21 cellular contexts compared by ENCODE assay signal in genomic region chr18:63261029-63261428, GRCh38. TPM values are rescaled to one million over a fixed set of nuclear protein-coding genes. Genes with fewer than 3 reads are reported as not detected.
DNase-seq lines count a peak whose midpoint lies in the region; ATAC-seq lines count a peak whose summit lies in the region.
"Had no signal": no experiment of that assay in that cellular context is flagged by ENCODE, and none has a peak within 500 bp of the region (broad histone marks: within the 10 kb centered on the region; RNA-seq: fewer than 3 reads in every experiment).

No MANE protein-coding gene starts in this region.

- no peak for ATAC-seq in HG03139 (IDR thresholded peaks at IDR 0.05; ENCODE audit: unreplicated experiment)
- no peak for ATAC-seq in HG02763 (IDR thresholded peaks at IDR 0.05; ENCODE audit: unreplicated experiment)
- ATAC-seq: lower lobe of right lung, Panc1 had no signal

- peaks cover 44 to 56% of the 10 kb centered on the region in 2 donors for H3K36me3 Mint-ChIP-seq in CD4-positive, alpha-beta memory T cell
- peaks cover 61% of the 10 kb centered on the region for H3K36me3 Mint-ChIP-seq in activated CD4-positive, alpha-beta T cell treated with anti-CD3 and anti-CD28 coated beads, Interleukin-2, amount 10 ng/mL, durations not matched to agents 24 days and 14 days (ENCODE audit: low read depth)

- H3K4me3 Mint-ChIP-seq in CD4-positive, alpha-beta memory T cell: peak overlapping the region in 1 of 8 donors; percentile 16
- no peak overlapping the region for H3K4me3 Mint-ChIP-seq in activated CD4-positive, alpha-beta T cell treated with anti-CD3 and anti-CD28 coated beads, Interleukin-2, amount 10 ng/mL, durations not matched to agents 24 days and 14 days
- H3K4me3 Mint-ChIP-seq: naive B cell had no signal

- CTCF ChIA-PET in CD4-positive, alpha-beta memory T cell (lab: Charles Lee; ENCODE audit: partially characterized antibody): interaction anchor here (1.3 to 2.0 kb wide), 3 partner anchors 9 to 130 kb away, joined by 3 to 5 read pairs (median 4); no protein-coding TSS in a partner anchor

- peak overlapping the region in 4 of 7 donors; percentile 44 to 88 (median 54) for H3K27ac Mint-ChIP-seq in CD4-positive, alpha-beta memory T cell
- H3K27ac Mint-ChIP-seq in activated CD4-positive, alpha-beta T cell treated with anti-CD3 and anti-CD28 coated beads, Interleukin-2, amount 10 ng/mL, durations not matched to agents 24 days and 14 days: no peak overlapping the region

- H3K23ac ChIP-seq in mesendoderm (ENCODE audit: low read length): no peak overlapping the region

- no peak overlapping the region for H3K27ac ChIP-seq in CD4-positive, alpha-beta memory T cell (ENCODE audit: low read depth, low read length)
- H3K27ac ChIP-seq in mesendoderm (ENCODE audit: low read depth, low read length): peak overlapping the region; percentile 60
- H3K27ac ChIP-seq in stomach smooth muscle (ENCODE audit: low read length): peak overlapping the region; percentile 37
- H3K27ac ChIP-seq: lower lobe of right lung had no signal

- H3K4me1 ChIP-seq in CD4-positive, alpha-beta memory T cell (ENCODE audit: insufficient read depth, low read length): peaks cover 58% of the 10 kb centered on the region
- H3K4me1 ChIP-seq in mesendoderm (ENCODE audit: control insufficient read depth, low read depth, low read length) (no peaks in the 10 kb centered on the region), stomach smooth muscle (ENCODE audit: control insufficient read depth, insufficient read depth, low read length) (peaks cover 36% of the 10 kb centered on the region)

- H4K5ac ChIP-seq in mesendoderm (ENCODE audit: low read length): no peak overlapping the region

- no peak overlapping the region for H2AK5ac ChIP-seq in mesendoderm (ENCODE audit: low read length)

- POLR2A ChIA-PET in CD4-positive, alpha-beta memory T cell (lab: Charles Lee; ENCODE audit: partially characterized antibody): interaction anchor here (0.8 to 1.3 kb wide), 3 partner anchors 11 to 33 kb away, joined by 3 to 6 read pairs (median 5); no protein-coding TSS in a partner anchor

- H3K4me2 ChIP-seq in mesendoderm (ENCODE audit: low read length): no peak overlapping the region
- H3K4me2 ChIP-seq: smooth muscle cell had no signal

- H3K36me3 ChIP-seq in CD4-positive, alpha-beta memory T cell (ENCODE audit: insufficient read depth, low read length): no peaks in the 10 kb centered on the region
- no peaks in the 10 kb centered on the region for H3K36me3 ChIP-seq in mesendoderm (ENCODE audit: control insufficient read depth, insufficient read depth, low read length)
- H3K36me3 ChIP-seq in stomach smooth muscle (ENCODE audit: control insufficient read depth in 2 of 2, insufficient read depth in 2 of 2, low read length in 2 of 2): no peaks in the 10 kb centered on the region
- H3K36me3 ChIP-seq: lower lobe of right lung had no signal

- H4K8ac ChIP-seq in mesendoderm (ENCODE audit: low read depth, low read length): no peak overlapping the region

- no peak overlapping the region for H2BK5ac ChIP-seq in mesendoderm (ENCODE audit: low read length)

- H2BK120ac ChIP-seq in mesendoderm (ENCODE audit: low read depth, low read length): no peak overlapping the region

- no peak overlapping the region for H3K18ac ChIP-seq in mesendoderm (ENCODE audit: low read length)

- no peaks in the 10 kb centered on the region for H3K27me3 Mint-ChIP-seq in CD4-positive, alpha-beta memory T cell
- no peaks in the 10 kb centered on the region for H3K27me3 Mint-ChIP-seq in activated CD4-positive, alpha-beta T cell treated with anti-CD3 and anti-CD28 coated beads, Interleukin-2, amount 10 ng/mL, durations not matched to agents 24 days and 14 days
- H3K27me3 Mint-ChIP-seq: naive B cell had no signal

- H3K9me3 Mint-ChIP-seq in CD4-positive, alpha-beta memory T cell: peaks cover 0 to 1% (median 0%) of the 10 kb centered on the region in 8 donors
- no peaks in the 10 kb centered on the region for H3K9me3 Mint-ChIP-seq in activated CD4-positive, alpha-beta T cell treated with anti-CD3 and anti-CD28 coated beads, Interleukin-2, amount 10 ng/mL, durations not matched to agents 24 days and 14 days
- H3K9me3 Mint-ChIP-seq: naive B cell had no signal

- no peak overlapping the region for H3K56ac ChIP-seq in mesendoderm (ENCODE audit: low read length)

- no peak overlapping the region for H3K4ac ChIP-seq in mesendoderm (ENCODE audit: low read depth, low read length)

- H3K79me2 ChIP-seq in mesendoderm (ENCODE audit: control insufficient read depth, insufficient read depth, low read length): no peaks in the 10 kb centered on the region

- no peaks in the 10 kb centered on the region for H3K79me1 ChIP-seq in mesendoderm (ENCODE audit: low read length)

- H3K4me3 ChIP-seq in CD4-positive, alpha-beta memory T cell (ENCODE audit: low read length in 2 of 2): no peak overlapping the region
- no peak overlapping the region for H3K4me3 ChIP-seq in mesendoderm (ENCODE audit: low read length)
- peak overlapping the region in 1 of 2 donors; percentile 15 for H3K4me3 ChIP-seq in stomach smooth muscle (ENCODE audit: low read length in 2 of 2)
- H3K4me3 ChIP-seq: lower lobe of right lung, smooth muscle cell had no signal

- no peaks in the 10 kb centered on the region for H3K27me3 ChIP-seq in CD4-positive, alpha-beta memory T cell (ENCODE audit: insufficient read depth, low read length)
- H3K27me3 ChIP-seq in mesendoderm (ENCODE audit: insufficient read depth, low read length, poor library complexity): no peaks in the 10 kb centered on the region
- no peaks in the 10 kb centered on the region for H3K27me3 ChIP-seq in stomach smooth muscle (ENCODE audit: control insufficient read depth in 1 of 2, insufficient read depth in 2 of 2, low read length in 2 of 2)

- H3K4me1 Mint-ChIP-seq in CD4-positive, alpha-beta memory T cell: peaks cover 43 to 85% (median 65%) of the 10 kb centered on the region in 4 donors
- peaks cover 74% of the 10 kb centered on the region for H3K4me1 Mint-ChIP-seq in activated CD4-positive, alpha-beta T cell treated with anti-CD3 and anti-CD28 coated beads, Interleukin-2, amount 10 ng/mL, durations not matched to agents 24 days and 14 days

- H3K9me3 ChIP-seq in CD4-positive, alpha-beta memory T cell (ENCODE audit: control insufficient read depth in 1 of 2, low read length in 2 of 2): no peaks in the 10 kb centered on the region
- H3K9me3 ChIP-seq in stomach smooth muscle (ENCODE audit: control insufficient read depth in 2 of 2, low read length in 2 of 2): no peaks in the 10 kb centered on the region
- H3K9me3 ChIP-seq: lower lobe of right lung had no signal

- no CpG with 5 or more reads among the region's 3 CpGs for WGBS in mesendoderm (ENCODE audit: extremely low coverage, insufficient coverage, low lambda C conversion rate)

- no peak overlapping the region for H2BK15ac ChIP-seq in mesendoderm (replicated peaks; ENCODE audit: low read depth)

- no peak for DNase-seq in CD4-positive, alpha-beta memory T cell
- DNase-seq in NCI-H69 (lab: John Stamatoyannopoulos, UW): peak; percentile 65
- DNase-seq in mesendoderm: no peak
- no peak for DNase-seq in activated CD4-positive, alpha-beta T cell treated with anti-CD3 and anti-CD28 coated beads, Interleukin-2, amount 10 ng/mL, durations not matched to agents 24 days and 14 days
- DNase-seq in SW480 (ENCODE audit: low spot score): no peak
- DNase-seq: activated CD4-positive, CD25-positive, alpha-beta regulatory T cell treated with anti-CD3 and anti-CD28 coated beads, Interleukin-2, amount 50 U/mL, for 72 hours; activated gamma-delta T cell; amygdala; Calu3; Karpas-422; lower lobe of right lung; naive B cell; NCI-H1048; NCI-H82; posterior cingulate gyrus; T1000 had no signal

- H3K9ac ChIP-seq in mesendoderm (ENCODE audit: low read length) (no peak overlapping the region), stomach smooth muscle (ENCODE audit: low read length in 2 of 2) (no peak overlapping the region)

- intact Hi-C loops in CD4-positive, alpha-beta memory T cell (cut with micrococcal nuclease): no loop called here
- intact Hi-C loops in activated CD4-positive, alpha-beta T cell treated with anti-CD3 and anti-CD28 coated beads, Interleukin-2, amount 10 ng/mL, durations not matched to agents 24 days and 14 days (cut with micrococcal nuclease): no loop called here

RNA-seq across cellular contexts. Expression of gene BCL2, which starts 58.5 kb away (rescaled TPM):
- 10 to 100 TPM; 40.8 to 42.7 TPM for total RNA-seq in CD4-positive, alpha-beta memory T cell
- 10 to 100 TPM; 28.5 to 50.4 TPM for polyA plus RNA-seq in CD4-positive, alpha-beta memory T cell
- polyA plus RNA-seq in mesendoderm (2013, experiment 1 of 2): 1.5 TPM
- 1.6 TPM for polyA plus RNA-seq in mesendoderm (2013, experiment 2 of 2)
- 80.5 and 81.3 TPM in 2 replicates for total RNA-seq in activated CD4-positive, alpha-beta T cell treated with anti-CD3 and anti-CD28 coated beads, Interleukin-2, amount 10 ng/mL, durations not matched to agents 24 days and 14 days
- polyA plus RNA-seq: smooth muscle cell had no signal
